In the genomic region with DNA sequence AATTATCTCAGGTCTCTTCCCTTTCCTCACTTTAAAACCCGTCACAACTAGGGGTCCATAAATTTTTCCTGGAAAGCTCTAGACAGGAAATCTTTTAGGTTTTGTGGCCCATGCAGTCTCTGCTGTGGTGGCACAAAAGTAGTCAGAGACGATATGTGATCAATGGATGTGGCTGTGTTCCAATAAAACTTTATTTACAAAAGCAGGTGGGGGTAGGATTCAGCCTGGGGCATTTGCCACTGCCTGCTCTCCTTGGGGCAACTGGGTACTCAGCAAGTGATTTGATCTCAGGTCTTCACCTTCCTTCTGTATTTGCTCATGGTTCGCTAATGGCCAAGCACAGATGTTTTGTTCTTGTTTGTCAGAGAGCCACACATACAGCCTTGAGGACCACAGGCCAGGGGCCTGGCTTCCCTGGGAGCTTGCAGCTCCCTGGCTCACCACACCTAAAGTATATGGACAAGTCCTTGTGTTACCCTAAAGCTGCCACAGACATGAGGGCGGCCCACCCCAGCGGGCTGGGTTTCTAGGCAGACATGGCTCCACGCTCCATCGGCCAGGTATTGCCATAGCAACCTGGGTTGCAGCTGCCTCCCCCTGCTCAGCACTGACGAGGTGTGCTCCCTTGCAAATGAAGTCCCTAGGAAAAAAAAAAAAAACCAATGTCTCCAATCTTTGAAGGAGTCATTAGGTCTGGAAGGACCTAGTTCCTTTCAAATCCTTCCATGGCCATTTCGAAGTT, we compare ENCODE assay signal across 12 cellular contexts.
DNase-seq lines count a peak whose midpoint lies in the region; ATAC-seq and TF ChIP-seq lines count a peak whose summit lies in the region.
"Had no signal": no experiment of that assay in that cellular context is flagged by ENCODE, and none has a peak within 500 bp of the region (broad histone marks: within the 10 kb centered on the region; RNA-seq: fewer than 3 reads in every experiment).

No MANE protein-coding gene starts in this region.

- TF ChIP-seq CTCF in PC-9 (conservative IDR thresholded peaks at IDR 0.05): no peak

- H3K36me3 ChIP-seq in Karpas-422 (ENCODE audit: insufficient read depth, low read length) (no peaks in the 10 kb centered on the region), PC-9 (ENCODE audit: low read depth) (no peaks in the 10 kb centered on the region)
- no peaks in the 10 kb centered on the region for H3K36me3 ChIP-seq in CD8-positive, alpha-beta memory T cell (ENCODE audit: insufficient read depth, low read length)
- H3K36me3 ChIP-seq: spleen had no signal

- H3K27me3 ChIP-seq in Karpas-422 (ENCODE audit: low read length) (no peaks in the 10 kb centered on the region), PC-9 (ENCODE audit: insufficient read depth, low read depth) (no peaks in the 10 kb centered on the region)
- no peaks in the 10 kb centered on the region for H3K27me3 ChIP-seq in CD8-positive, alpha-beta memory T cell (ENCODE audit: insufficient read depth, low read length, poor library complexity, severe bottlenecking)
- H3K27me3 ChIP-seq: spleen had no signal

- peaks cover 0 to 2% of the 10 kb centered on the region in 2 donors for H3K27me3 Mint-ChIP-seq in CD8-positive, alpha-beta memory T cell

- DNase-seq in DMS79 treated with DMSO at 0.1 percent for 48 hours (lab: John Stamatoyannopoulos, UW) (peak; percentile 70), Karpas-422 (peak; percentile 90), NCI-H524 (lab: John Stamatoyannopoulos, UW) (peak; percentile 88 to 97), kidney glomerular epithelial cell (lab: John Stamatoyannopoulos, UW) (peak; percentile 28), PC-9 (no peak)
- DNase-seq in CD8-positive, alpha-beta memory T cell: no peak
- no peak for DNase-seq in activated CD4-positive, CD25-positive, alpha-beta regulatory T cell (lab: John Stamatoyannopoulos, UW)
- DNase-seq: KG1, midbrain, NCI-H2029 treated with DMSO at 0.1 percent for 48 hours had no signal

- H3K79me2 ChIP-seq in Karpas-422 (ENCODE audit: low read length): no peaks in the 10 kb centered on the region
- H3K79me2 ChIP-seq in PC-9 (ENCODE audit: low read depth): no peaks in the 10 kb centered on the region

- no peaks in the 10 kb centered on the region for H3K36me3 Mint-ChIP-seq in CD8-positive, alpha-beta memory T cell

- no peaks in the 10 kb centered on the region for H3F3A ChIP-seq in PC-9 (ENCODE audit: insufficient read depth, low read depth)

- H2AFZ ChIP-seq in Karpas-422 (ENCODE audit: low read length) (no peak overlapping the region), PC-9 (no peak overlapping the region)

- peak overlapping the region; percentile 40 for H3K4me3 ChIP-seq in Karpas-422 (ENCODE audit: low read length)
- H3K4me3 ChIP-seq in CD8-positive, alpha-beta memory T cell (ENCODE audit: low read length): no peak overlapping the region
- no peak overlapping the region for H3K4me3 ChIP-seq in PC-9
- H3K4me3 ChIP-seq: spleen had no signal

- CTCF ChIA-PET in CD8-positive, alpha-beta memory T cell (lab: Charles Lee): no interaction called here
- CTCF ChIA-PET in PC-9 (lab: Charles Lee): no interaction called here

- POLR2A ChIA-PET in CD8-positive, alpha-beta memory T cell (lab: Charles Lee): no interaction called here
- POLR2A ChIA-PET in PC-9 (lab: Charles Lee; ENCODE audit: unreplicated experiment): no interaction called here

- no peak for ATAC-seq in HG02763 (IDR thresholded peaks at IDR 0.05; ENCODE audit: unreplicated experiment)

- no peak overlapping the region for H3K4me3 Mint-ChIP-seq in CD8-positive, alpha-beta memory T cell

- H3K4me1 Mint-ChIP-seq in CD8-positive, alpha-beta memory T cell: no peaks in the 10 kb centered on the region

- no peaks in the 10 kb centered on the region for H3K9me3 Mint-ChIP-seq in CD8-positive, alpha-beta memory T cell

- H4K20me1 ChIP-seq in Karpas-422 (ENCODE audit: insufficient read depth, low read depth, low read length) (no peaks in the 10 kb centered on the region), PC-9 (ENCODE audit: insufficient read depth) (no peaks in the 10 kb centered on the region)

- no peaks in the 10 kb centered on the region for H3K9me2 ChIP-seq in Karpas-422 (replicated peaks; ENCODE audit: insufficient read depth, low read length)
- H3K9me2 ChIP-seq in PC-9 (ENCODE audit: insufficient read depth): no peaks in the 10 kb centered on the region

- H3K27ac ChIP-seq in Karpas-422 (ENCODE audit: low read length) (no peak overlapping the region), PC-9 (no peak overlapping the region)
- no peak overlapping the region for H3K27ac ChIP-seq in CD8-positive, alpha-beta memory T cell (ENCODE audit: low read depth, low read length)
- H3K27ac ChIP-seq: spleen had no signal

- peaks cover 24% of the 10 kb centered on the region for H3K4me1 ChIP-seq in Karpas-422 (ENCODE audit: low read length)
- H3K4me1 ChIP-seq in CD8-positive, alpha-beta memory T cell (ENCODE audit: insufficient read depth, low read length): no peaks in the 10 kb centered on the region
- no peaks in the 10 kb centered on the region for H3K4me1 ChIP-seq in PC-9 (replicated peaks; ENCODE audit: insufficient read depth)
- H3K4me1 ChIP-seq: spleen had no signal

- intact Hi-C loops in PC-9 (cut with micrococcal nuclease; ENCODE audit: unreplicated experiment): no loop called here

- peak overlapping the region; percentile 56 for H3K4me2 ChIP-seq in Karpas-422 (ENCODE audit: low read depth, low read length, poor library complexity, severe bottlenecking)
- H3K4me2 ChIP-seq in PC-9: no peak overlapping the region

- no peak overlapping the region for H3K9ac ChIP-seq in Karpas-422 (ENCODE audit: low read length)

- no peak overlapping the region for H3K27ac Mint-ChIP-seq in CD8-positive, alpha-beta memory T cell

- no TSS peak for BruUV-seq in PC-9 (replicated peaks; lab: Mats Ljungman, UMichigan)

- H3K9me3 ChIP-seq in Karpas-422 (ENCODE audit: low read length) (no peaks in the 10 kb centered on the region), PC-9 (ENCODE audit: insufficient read depth, low read depth) (no peaks in the 10 kb centered on the region)
- H3K9me3 ChIP-seq in CD8-positive, alpha-beta memory T cell (ENCODE audit: low read length): no peaks in the 10 kb centered on the region
- H3K9me3 ChIP-seq: spleen had no signal

Comparison
In these comparisons a context has a peak if more than half of its experiments do, and no peak if none do; other contexts are left out.
1. DNase-seq: peak in DMS79 treated with DMSO at 0.1 percent for 48 hours (single experiment), Karpas-422 (single experiment), NCI-H524 (2 of 2) and kidney glomerular epithelial cell (single experiment); none in CD8-positive, alpha-beta memory T cell (0 of 5), PC-9 (0 of 2) and activated CD4-positive, CD25-positive, alpha-beta regulatory T cell (0 of 4).